In genomic region chr20:3846378-3846739, GRCh38 we compare ENCODE assay signal across 8 cellular contexts. TPM values are rescaled to one million over a fixed set of nuclear protein-coding genes. Genes with fewer than 3 reads are reported as not detected.
A peak's percentile ranks its signal among the peaks of the same experiment; 100 is the strongest.
DNase-seq lines count a peak whose midpoint lies in the region; ATAC-seq and TF ChIP-seq lines count a peak whose summit lies in the region.

No MANE protein-coding gene starts in this region.

- H3K4me3 Mint-ChIP-seq in central memory CD8-positive, alpha-beta T cell: peak overlapping the region; percentile 87

- H3K27ac Mint-ChIP-seq in central memory CD8-positive, alpha-beta T cell (ENCODE audit: low read depth): peak overlapping the region; percentile 91

- in situ Hi-C loops in GM13976 (cut with MboI; ENCODE audit: low sequenced_read_pairs, unreplicated experiment): no loop called here

- H3K36me3 Mint-ChIP-seq in central memory CD8-positive, alpha-beta T cell (ENCODE audit: insufficient read depth): peaks cover 5% of the 10 kb centered on the region

- no peak for ATAC-seq in central memory CD8-positive, alpha-beta T cell (replicated peaks; ENCODE audit: extremely low read depth, poor library complexity, severe bottlenecking)
- no peak for ATAC-seq in HG03196 (IDR thresholded peaks at IDR 0.05; ENCODE audit: unreplicated experiment)

- H3K4me1 ChIP-seq in HUES64 (ENCODE audit: insufficient read depth, low read length) (no peaks in the 10 kb centered on the region), mucosa of stomach (ENCODE audit: control insufficient read depth, insufficient read depth, low read length) (peaks cover 7% of the 10 kb centered on the region)

- no peaks in the 10 kb centered on the region for H3K36me3 ChIP-seq in HUES64 (ENCODE audit: insufficient read depth, low read length)
- H3K36me3 ChIP-seq in mucosa of stomach (ENCODE audit: control insufficient read depth, insufficient read depth, low read length): no peaks in the 10 kb centered on the region

- WGBS in HUES64: 1% methylated on average over 20 of the region's 22 CpGs

- H3K9me3 ChIP-seq in HUES64 (ENCODE audit: insufficient read depth, low read depth, low read length): no peaks in the 10 kb centered on the region
- H3K9me3 ChIP-seq in mucosa of stomach (ENCODE audit: control insufficient read depth, low read length): no peaks in the 10 kb centered on the region

- H3K9ac ChIP-seq in HUES64 (ENCODE audit: low read depth, low read length) (peak overlapping the region; percentile 87), mucosa of stomach (ENCODE audit: low read length) (peak overlapping the region; percentile 98)

- no peak for DNase-seq in central memory CD8-positive, alpha-beta T cell (ENCODE audit: low spot score in 2 of 2)
- no peak for DNase-seq in stimulated activated CD8-positive, alpha-beta memory T cell treated with anti-CD3 and anti-CD28 coated beads, Interleukin-4, amount 100 ng/mL, for 48 hours
- DNase-seq in putamen (ENCODE audit: low spot score) (no peak), GM13976 (ENCODE audit: low spot score) (no peak)

- H3K4me1 Mint-ChIP-seq in central memory CD8-positive, alpha-beta T cell: peaks cover 30% of the 10 kb centered on the region

- H3K9me3 Mint-ChIP-seq in central memory CD8-positive, alpha-beta T cell: no peaks in the 10 kb centered on the region

- H3K27ac ChIP-seq in 22Rv1 (peak overlapping the region; percentile 71), HUES64 (ENCODE audit: low read depth, low read length) (peak overlapping the region; percentile 64; the same call in 1 of the 2 replicates)

- H3K27me3 Mint-ChIP-seq in central memory CD8-positive, alpha-beta T cell: no peaks in the 10 kb centered on the region

- no peaks in the 10 kb centered on the region for H3K27me3 ChIP-seq in HUES64 (ENCODE audit: insufficient read depth, low read length)
- no peaks in the 10 kb centered on the region for H3K27me3 ChIP-seq in mucosa of stomach (ENCODE audit: control insufficient read depth, insufficient read depth, low read length)

- peak overlapping the region; percentile 98 for H3K4me3 ChIP-seq in HUES64 (ENCODE audit: low read length)
- H3K4me3 ChIP-seq in mucosa of stomach (ENCODE audit: low read length): peak overlapping the region; percentile 15

- TF ChIP-seq CTCF in 22Rv1 (IDR thresholded peaks at IDR 0.05) (no peak), GM13976 (IDR thresholded peaks at IDR 0.05; ENCODE audit: borderline replicate concordance, control extremely low read depth, extremely low read depth, insufficient read depth, missing control alignments) (no peak)

RNA-seq across cellular contexts. Expression of gene MAVS, which starts 0.3 kb away (rescaled TPM):
- 9.5 TPM for polyA plus RNA-seq in HUES64 (2013, experiment 1 of 2)
- 12.2 TPM for polyA plus RNA-seq in HUES64 (2013, experiment 2 of 2)

RNA-seq across cellular contexts. Expression of gene AP5S1, which starts 26.0 kb away (rescaled TPM):
- polyA plus RNA-seq in HUES64 (2013, experiment 1 of 2): 3.4 TPM
- polyA plus RNA-seq in HUES64 (2013, experiment 2 of 2): 3.0 TPM

RNA-seq across cellular contexts. Expression of gene PANK2, which starts 42.8 kb away (rescaled TPM):
- polyA plus RNA-seq in HUES64 (2013, experiment 1 of 2): 30.1 TPM
- 33.2 TPM for polyA plus RNA-seq in HUES64 (2013, experiment 2 of 2)

RNA-seq across cellular contexts. Expression of gene CDC25B, which starts 50.2 kb away (rescaled TPM):
- 18.9 TPM for polyA plus RNA-seq in HUES64 (2013, experiment 1 of 2)
- polyA plus RNA-seq in HUES64 (2013, experiment 2 of 2): 22.4 TPM

RNA-seq across cellular contexts. Expression of gene CENPB, which starts 59.8 kb away (rescaled TPM):
- polyA plus RNA-seq in HUES64 (2013, experiment 1 of 2): 43.4 TPM
- 42.6 TPM for polyA plus RNA-seq in HUES64 (2013, experiment 2 of 2)
